Comparison of ENCODE assay signal across 8 cellular contexts in genomic region chr7:116045532-116045931, GRCh38. TPM values are rescaled to one million over a fixed set of nuclear protein-coding genes. Genes with fewer than 3 reads are reported as not detected.
"Had no signal": no experiment of that assay in that cellular context is flagged by ENCODE, and none has a peak within 500 bp of the region (broad histone marks: within the 10 kb centered on the region; RNA-seq: fewer than 3 reads in every experiment).

No MANE protein-coding gene starts in this region.

- H3K4me3 ChIP-seq: K562 had no signal

- H3K4me3 Mint-ChIP-seq: IgD-negative memory B cell had no signal

- FAIRE-seq: HepG2, HTR-8/SVneo, K562 had no signal

- ATAC-seq: HepG2, K562 had no signal

- H3K27ac Mint-ChIP-seq: IgD-negative memory B cell had no signal

- DNase-seq: IMR-90, KBM-7 had no signal

- H3K27ac ChIP-seq: HL-60 had no signal

RNA-seq across cellular contexts. Expression of gene TFEC, which starts 15.0 kb away (rescaled TPM):
- total RNA-seq: HepG2, HT-29, K562 had no signal
- polyA plus RNA-seq: HepG2 had no signal
